22 cellular contexts compared by ENCODE assay signal in the genomic region with DNA sequence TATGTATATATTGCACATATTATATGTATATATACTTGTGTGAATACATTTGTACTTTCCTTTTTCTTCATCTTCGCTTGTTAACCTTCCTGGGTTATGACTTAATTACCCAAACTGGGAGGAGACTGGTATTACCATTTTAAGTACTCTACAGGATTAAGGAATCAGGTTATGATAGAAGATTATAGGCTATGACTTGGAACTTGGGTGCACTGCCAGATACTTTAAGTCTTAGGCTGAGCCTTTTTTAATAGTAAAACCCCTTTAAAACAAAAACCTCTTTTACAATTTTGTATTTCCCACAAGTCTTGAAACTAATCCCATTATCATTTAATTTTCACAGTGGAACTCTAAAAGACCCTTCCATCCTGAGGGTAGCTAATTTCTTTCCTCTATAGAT. TPM values are rescaled to one million over a fixed set of nuclear protein-coding genes. Genes with fewer than 3 reads are reported as not detected.
DNase-seq lines count a peak whose midpoint lies in the region; ATAC-seq, FAIRE-seq and TF ChIP-seq lines count a peak whose summit lies in the region.
"Had no signal": no experiment of that assay in that cellular context is flagged by ENCODE, and none has a peak within 500 bp of the region (broad histone marks: within the 10 kb centered on the region; RNA-seq: fewer than 3 reads in every experiment).

No MANE protein-coding gene starts in this region.

- FAIRE-seq in D721Med (lab: Jason Lieb, UNC) = peak; percentile 16
- FAIRE-seq: GM12891 had no signal

- no peak for ATAC-seq in activated T-cell treated with anti-CD3 and anti-CD28 coated beads, Interleukin-2, amount 50 U/mL, for 4 hours
- ATAC-seq in WTC11 (no peak), GM19397 (IDR thresholded peaks at IDR 0.05; ENCODE audit: unreplicated experiment) (no peak)
- ATAC-seq: GM23338 had no signal

- H3K27ac Mint-ChIP-seq in activated T-cell treated with anti-CD3 and anti-CD28 coated beads, Interleukin-2, amount 50 U/mL, for 24 hours = peak overlapping the region; percentile 10
- H3K27ac Mint-ChIP-seq in WTC11 = peak overlapping the region; percentile 5; the same call in 1 of the 2 replicates
- H3K27ac Mint-ChIP-seq: GM23338 had no signal

- peaks cover 42% of the 10 kb centered on the region for H3K4me1 Mint-ChIP-seq in activated T-cell treated with anti-CD3 and anti-CD28 coated beads, Interleukin-2, amount 50 U/mL, for 24 hours (ENCODE audit: low read depth)
- H3K4me1 Mint-ChIP-seq in activated T-cell treated with anti-CD3 and anti-CD28 coated beads, Interleukin-2, amount 50 U/mL, for 4 hours (ENCODE audit: low read depth) = peaks cover 40% of the 10 kb centered on the region
- peaks cover 6% of the 10 kb centered on the region for H3K4me1 Mint-ChIP-seq in WTC11

- DNase-seq in activated T-cell treated with anti-CD3 and anti-CD28 coated beads, Interleukin-2, amount 50 U/mL, for 24 hours = no peak
- DNase-seq in activated T-cell treated with anti-CD3 and anti-CD28 coated beads, Interleukin-2, amount 50 U/mL, for 4 hours = no peak
- DNase-seq in D721Med (ENCODE audit: insufficient read length, low spot score) = peak; percentile 72
- no peak for DNase-seq in WTC11 (ENCODE audit: low spot score)
- peak; percentile 69 for DNase-seq in retinal pigment epithelial cell (ENCODE audit: low read depth)
- no peak for DNase-seq in dermis blood vessel endothelial cell
- DNase-seq: 8988T, C1 segment of cervical spinal cord, DND-41, IMR-90, Kasumi-1, MG63, NCI-H1417 treated with DMSO at 0.1 percent for 48 hours, NCI-H187, NCI-H69, SHP77 treated with DMSO at 0.1 percent for 48 hours, SW 1271 had no signal

- H3K27me3 Mint-ChIP-seq in activated T-cell treated with anti-CD3 and anti-CD28 coated beads, Interleukin-2, amount 50 U/mL, for 24 hours = no peaks in the 10 kb centered on the region
- H3K27me3 Mint-ChIP-seq in activated T-cell treated with anti-CD3 and anti-CD28 coated beads, Interleukin-2, amount 50 U/mL, for 4 hours (ENCODE audit: low read depth) = no peaks in the 10 kb centered on the region
- H3K27me3 Mint-ChIP-seq in WTC11 (ENCODE audit: low read depth) = no peaks in the 10 kb centered on the region

- no peaks in the 10 kb centered on the region for H3K9me3 Mint-ChIP-seq in activated T-cell treated with anti-CD3 and anti-CD28 coated beads, Interleukin-2, amount 50 U/mL, for 24 hours
- no peaks in the 10 kb centered on the region for H3K9me3 Mint-ChIP-seq in activated T-cell treated with anti-CD3 and anti-CD28 coated beads, Interleukin-2, amount 50 U/mL, for 4 hours
- H3K9me3 Mint-ChIP-seq in WTC11 = no peaks in the 10 kb centered on the region

- TF ChIP-seq CTCF in D721Med (IDR thresholded peaks at IDR 0.05; ENCODE audit: insufficient read depth, missing control alignments) (no peak), WTC11 (IDR thresholded peaks at IDR 0.05) (no peak), retinal pigment epithelial cell (conservative IDR thresholded peaks at IDR 0.05; ENCODE audit: low read depth, low read length) (no peak)

- no peak overlapping the region for H3K4me3 Mint-ChIP-seq in activated T-cell treated with anti-CD3 and anti-CD28 coated beads, Interleukin-2, amount 50 U/mL, for 24 hours
- H3K4me3 Mint-ChIP-seq in activated T-cell treated with anti-CD3 and anti-CD28 coated beads, Interleukin-2, amount 50 U/mL, for 4 hours = no peak overlapping the region
- no peak overlapping the region for H3K4me3 Mint-ChIP-seq in WTC11
- H3K4me3 Mint-ChIP-seq: GM23338 had no signal

- no peak overlapping the region for H3K4me3 ChIP-seq in retinal pigment epithelial cell (ENCODE audit: low read length)
- H3K4me3 ChIP-seq: GM23338, HAP-1, MG63, SK-N-MC had no signal

- peaks cover 61% of the 10 kb centered on the region for H3K36me3 Mint-ChIP-seq in activated T-cell treated with anti-CD3 and anti-CD28 coated beads, Interleukin-2, amount 50 U/mL, for 24 hours (ENCODE audit: low read depth)
- H3K36me3 Mint-ChIP-seq in activated T-cell treated with anti-CD3 and anti-CD28 coated beads, Interleukin-2, amount 50 U/mL, for 4 hours (ENCODE audit: insufficient read depth) = peaks cover 18% of the 10 kb centered on the region
- H3K36me3 Mint-ChIP-seq in WTC11 = peaks cover 63% of the 10 kb centered on the region

- CTCF ChIA-PET in WTC11 (lab: Charles Lee) = no interaction called here

- POLR2A ChIA-PET in WTC11 (lab: Charles Lee) = no interaction called here

TF ChIP-seq in WTC11, 78 proteins besides CTCF, POLR2A, EP300 and RAD21 (continues in another document):
- TF ChIP-seq, protein P1, sequence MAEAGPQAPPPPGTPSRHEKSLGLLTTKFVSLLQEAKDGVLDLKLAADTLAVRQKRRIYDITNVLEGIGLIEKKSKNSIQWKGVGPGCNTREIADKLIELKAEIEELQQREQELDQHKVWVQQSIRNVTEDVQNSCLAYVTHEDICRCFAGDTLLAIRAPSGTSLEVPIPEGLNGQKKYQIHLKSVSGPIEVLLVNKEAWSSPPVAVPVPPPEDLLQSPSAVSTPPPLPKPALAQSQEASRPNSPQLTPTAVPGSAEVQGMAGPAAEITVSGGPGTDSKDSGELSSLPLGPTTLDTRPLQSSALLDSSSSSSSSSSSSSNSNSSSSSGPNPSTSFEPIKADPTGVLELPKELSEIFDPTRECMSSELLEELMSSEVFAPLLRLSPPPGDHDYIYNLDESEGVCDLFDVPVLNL (CRISPR knock-in tag; IDR thresholded peaks at IDR 0.05; ENCODE audit: borderline replicate concordance, low read depth) = no peak
- TF ChIP-seq, protein P2, sequence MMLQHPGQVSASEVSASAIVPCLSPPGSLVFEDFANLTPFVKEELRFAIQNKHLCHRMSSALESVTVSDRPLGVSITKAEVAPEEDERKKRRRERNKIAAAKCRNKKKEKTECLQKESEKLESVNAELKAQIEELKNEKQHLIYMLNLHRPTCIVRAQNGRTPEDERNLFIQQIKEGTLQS (CRISPR knock-in tag; conservative IDR thresholded peaks at IDR 0.05) = no peak
- TF ChIP-seq GTF2I (CRISPR knock-in tag; conservative IDR thresholded peaks at IDR 0.05) (no peak), ETV6 (CRISPR knock-in tag; IDR thresholded peaks at IDR 0.05) (no peak), ATF1 (CRISPR knock-in tag; IDR thresholded peaks at IDR 0.05) (no peak), ZNF138 (CRISPR knock-in tag; conservative IDR thresholded peaks at IDR 0.05) (no peak), PRRX2 (CRISPR knock-in tag; IDR thresholded peaks at IDR 0.05) (no peak), ZNF416 (CRISPR knock-in tag; IDR thresholded peaks at IDR 0.05) (no peak), RORB (CRISPR knock-in tag; IDR thresholded peaks at IDR 0.05) (no peak), KAT7 (CRISPR knock-in tag; IDR thresholded peaks at IDR 0.05; ENCODE audit: borderline replicate concordance) (no peak), NR3C1 (CRISPR knock-in tag; conservative IDR thresholded peaks at IDR 0.05; ENCODE audit: low read depth) (no peak), GABPB1 (CRISPR knock-in tag; IDR thresholded peaks at IDR 0.05) (no peak), TP53 (CRISPR knock-in tag; IDR thresholded peaks at IDR 0.05) (no peak), ZNF263 (CRISPR knock-in tag; IDR thresholded peaks at IDR 0.05; ENCODE audit: low read depth) (no peak), SP1 (CRISPR knock-in tag; conservative IDR thresholded peaks at IDR 0.05) (no peak)
- TF ChIP-seq, protein P3, sequence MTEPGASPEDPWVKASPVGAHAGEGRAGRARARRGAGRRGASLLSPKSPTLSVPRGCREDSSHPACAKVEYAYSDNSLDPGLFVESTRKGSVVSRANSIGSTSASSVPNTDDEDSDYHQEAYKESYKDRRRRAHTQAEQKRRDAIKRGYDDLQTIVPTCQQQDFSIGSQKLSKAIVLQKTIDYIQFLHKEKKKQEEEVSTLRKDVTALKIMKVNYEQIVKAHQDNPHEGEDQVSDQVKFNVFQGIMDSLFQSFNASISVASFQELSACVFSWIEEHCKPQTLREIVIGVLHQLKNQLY (CRISPR knock-in tag; IDR thresholded peaks at IDR 0.05) = no peak
- TF ChIP-seq, protein P4, sequence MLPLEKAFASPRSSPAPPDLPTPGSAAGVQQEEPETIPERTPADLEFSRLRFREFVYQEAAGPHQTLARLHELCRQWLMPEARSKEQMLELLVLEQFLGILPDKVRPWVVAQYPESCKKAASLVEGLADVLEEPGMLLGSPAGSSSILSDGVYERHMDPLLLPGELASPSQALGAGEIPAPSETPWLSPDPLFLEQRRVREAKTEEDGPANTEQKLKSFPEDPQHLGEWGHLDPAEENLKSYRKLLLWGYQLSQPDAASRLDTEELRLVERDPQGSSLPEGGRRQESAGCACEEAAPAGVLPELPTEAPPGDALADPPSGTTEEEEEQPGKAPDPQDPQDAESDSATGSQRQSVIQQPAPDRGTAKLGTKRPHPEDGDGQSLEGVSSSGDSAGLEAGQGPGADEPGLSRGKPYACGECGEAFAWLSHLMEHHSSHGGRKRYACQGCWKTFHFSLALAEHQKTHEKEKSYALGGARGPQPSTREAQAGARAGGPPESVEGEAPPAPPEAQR (CRISPR knock-in tag; IDR thresholded peaks at IDR 0.05) = no peak
- TF ChIP-seq, protein P5, sequence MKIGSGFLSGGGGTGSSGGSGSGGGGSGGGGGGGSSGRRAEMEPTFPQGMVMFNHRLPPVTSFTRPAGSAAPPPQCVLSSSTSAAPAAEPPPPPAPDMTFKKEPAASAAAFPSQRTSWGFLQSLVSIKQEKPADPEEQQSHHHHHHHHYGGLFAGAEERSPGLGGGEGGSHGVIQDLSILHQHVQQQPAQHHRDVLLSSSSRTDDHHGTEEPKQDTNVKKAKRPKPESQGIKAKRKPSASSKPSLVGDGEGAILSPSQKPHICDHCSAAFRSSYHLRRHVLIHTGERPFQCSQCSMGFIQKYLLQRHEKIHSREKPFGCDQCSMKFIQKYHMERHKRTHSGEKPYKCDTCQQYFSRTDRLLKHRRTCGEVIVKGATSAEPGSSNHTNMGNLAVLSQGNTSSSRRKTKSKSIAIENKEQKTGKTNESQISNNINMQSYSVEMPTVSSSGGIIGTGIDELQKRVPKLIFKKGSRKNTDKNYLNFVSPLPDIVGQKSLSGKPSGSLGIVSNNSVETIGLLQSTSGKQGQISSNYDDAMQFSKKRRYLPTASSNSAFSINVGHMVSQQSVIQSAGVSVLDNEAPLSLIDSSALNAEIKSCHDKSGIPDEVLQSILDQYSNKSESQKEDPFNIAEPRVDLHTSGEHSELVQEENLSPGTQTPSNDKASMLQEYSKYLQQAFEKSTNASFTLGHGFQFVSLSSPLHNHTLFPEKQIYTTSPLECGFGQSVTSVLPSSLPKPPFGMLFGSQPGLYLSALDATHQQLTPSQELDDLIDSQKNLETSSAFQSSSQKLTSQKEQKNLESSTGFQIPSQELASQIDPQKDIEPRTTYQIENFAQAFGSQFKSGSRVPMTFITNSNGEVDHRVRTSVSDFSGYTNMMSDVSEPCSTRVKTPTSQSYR (CRISPR knock-in tag; IDR thresholded peaks at IDR 0.05) = no peak

RNA-seq across cellular contexts. Expression of a gene that starts 6.0 kb away (rescaled TPM):
- 10 to 100 TPM; 17.3 to 24.7 (median 22.9) TPM for total RNA-seq in activated T-cell treated with anti-CD3 and anti-CD28 coated beads, Interleukin-2, amount 50 U/mL, for 4 hours
- total RNA-seq in WTC11 (2021) (48.8 to 53.3 TPM (median 52.5 TPM) in 3 replicates), dermis blood vessel endothelial cell (58.7 and 104 TPM in 2 replicates)

RNA-seq across cellular contexts. Expression of a gene that starts 41.4 kb away (rescaled TPM):
- 100 to 1,000 TPM; 313 to 333 (median 321) TPM for total RNA-seq in activated T-cell treated with anti-CD3 and anti-CD28 coated beads, Interleukin-2, amount 50 U/mL, for 4 hours
- total RNA-seq in WTC11 (2021) (469 to 522 TPM (median 522 TPM) in 3 replicates), dermis blood vessel endothelial cell (223 and 284 TPM in 2 replicates)

Comparison
In these comparisons a context has a peak if more than half of its experiments do, and no peak if none do; other contexts are left out.
1. DNase-seq: peak in D721Med (single experiment) and retinal pigment epithelial cell (single experiment); none in activated T-cell treated with anti-CD3 and anti-CD28 coated beads, Interleukin-2, amount 50 U/mL, for 24 hours (single experiment), activated T-cell treated with anti-CD3 and anti-CD28 coated beads, Interleukin-2, amount 50 U/mL, for 4 hours (single experiment), WTC11 (single experiment) and dermis blood vessel endothelial cell (single experiment).